In genomic region chr10:48751730-48752129, GRCh38 we compare ENCODE assay signal across 19 cellular contexts.
DNase-seq lines count a peak whose midpoint lies in the region; ATAC-seq, FAIRE-seq and TF ChIP-seq lines count a peak whose summit lies in the region.
"Had no signal": no experiment of that assay in that cellular context is flagged by ENCODE, and none has a peak within 500 bp of the region (broad histone marks: within the 10 kb centered on the region; RNA-seq: fewer than 3 reads in every experiment).

No MANE protein-coding gene starts in this region.

- H3K4me2 ChIP-seq in GM12878 (ENCODE audit: control insufficient read depth, insufficient read depth): no peak overlapping the region

- no peak for FAIRE-seq in GM12878 (lab: Jason Lieb, UNC)
- FAIRE-seq: GM12892, H1, HepG2, HTR-8/SVneo had no signal

- no TSS peak for BruUV-seq in GM12878 (replicated peaks; lab: Mats Ljungman, UMichigan)

- CTCF ChIA-PET in activated CD8-positive, alpha-beta memory T cell treated with anti-CD3 and anti-CD28 coated beads, Interleukin-2, amount 10 ng/mL, durations not matched to agents 7 days and 5 days (lab: Charles Lee): interaction anchor here (1.0 kb wide), 1 partner anchor 15 kb away, joined by 3 read pairs; no protein-coding TSS in a partner anchor
- CTCF ChIA-PET in GM12878 (lab: Yijun Ruan, JAX): interaction anchor here (1.3 to 1.6 kb wide), 4 partner anchors 13 to 96 kb away, joined by 3 to 5 read pairs (median 5); no protein-coding TSS in a partner anchor
- CTCF ChIA-PET in T-cell (lab: Charles Lee): no interaction called here

- POLR2A ChIA-PET in GM12878 (lab: Charles Lee) (interaction anchor here (0.6 kb wide), 1 partner anchor 1702 kb away, joined by 5 read pairs; no protein-coding TSS in a partner anchor), T-cell (lab: Charles Lee) (no interaction called here)

- H2AFZ ChIP-seq in GM12878 (ENCODE audit: control insufficient read depth, low read depth, low read length): no peak overlapping the region

- TF ChIP-seq RAD21 in GM12878 (IDR thresholded peaks at IDR 0.05; ENCODE audit: insufficient read depth, low read depth, low read length): no peak

- H3K27ac ChIP-seq in GM12878 (ENCODE audit: control insufficient read depth, insufficient read depth): no peak overlapping the region
- H3K27ac ChIP-seq in lung (ENCODE audit: low read depth in 1 of 2, low read length in 1 of 2): no peak overlapping the region

- ATAC-seq in activated CD8-positive, alpha-beta memory T cell treated with anti-CD3 and anti-CD28 coated beads, Interleukin-2, amount 10 ng/mL, durations not matched to agents 7 days and 5 days: no peak
- ATAC-seq in GM12878 (peak; percentile 14; the same call in 2 of the 3 replicates), lung (ENCODE audit: insufficient read depth, low FRiP score) (no peak), T-cell (replicated peaks in 1 of 4) (no peak)
- ATAC-seq in stimulated activated naive B cell treated with anti-CD40 and anti-IgM and Interleukin-4, amounts not matched to agents 10 μg/mL and 1 μg/mL and 100 μg/mL, for 72 hours (replicated peaks): no peak
- ATAC-seq: HepG2 had no signal

- H3K4me1 ChIP-seq in GM12878 (ENCODE audit: control insufficient read depth, insufficient read depth, low read length) (peaks cover 20% of the 10 kb centered on the region), lung (ENCODE audit: control insufficient read depth in 2 of 2, insufficient read depth in 2 of 2, low read length in 2 of 2) (peaks cover 0 to 3% of the 10 kb centered on the region in 2 donors)
- H3K4me1 ChIP-seq: HAP-1 had no signal

- H3K4me3 Mint-ChIP-seq in activated CD8-positive, alpha-beta memory T cell treated with anti-CD3 and anti-CD28 coated beads, Interleukin-2, amount 10 ng/mL, durations not matched to agents 7 days and 5 days: no peak overlapping the region
- no peak overlapping the region for H3K4me3 Mint-ChIP-seq in stimulated activated naive B cell treated with anti-CD40 and anti-IgM and Interleukin-4, amounts not matched to agents 10 μg/mL and 1 μg/mL and 100 μg/mL, for 72 hours
- no peak overlapping the region for H3K4me3 Mint-ChIP-seq in activated T-cell treated with anti-CD3 and anti-CD28 coated beads, Interleukin-2, amount 50 U/mL, for 24 hours
- H3K4me3 Mint-ChIP-seq in T-cell: no peak overlapping the region
- H3K4me3 Mint-ChIP-seq: CD4-positive, alpha-beta T cell had no signal

- peaks cover 12% of the 10 kb centered on the region for H3K27me3 Mint-ChIP-seq in activated CD8-positive, alpha-beta memory T cell treated with anti-CD3 and anti-CD28 coated beads, Interleukin-2, amount 10 ng/mL, durations not matched to agents 7 days and 5 days
- no peaks in the 10 kb centered on the region for H3K27me3 Mint-ChIP-seq in stimulated activated naive B cell treated with anti-CD40 and anti-IgM and Interleukin-4, amounts not matched to agents 10 μg/mL and 1 μg/mL and 100 μg/mL, for 72 hours
- H3K27me3 Mint-ChIP-seq in activated T-cell treated with anti-CD3 and anti-CD28 coated beads, Interleukin-2, amount 50 U/mL, for 24 hours: no peaks in the 10 kb centered on the region
- H3K27me3 Mint-ChIP-seq in T-cell: peaks cover 0 to 4% of the 10 kb centered on the region in 2 donors
- H3K27me3 Mint-ChIP-seq: CD4-positive, alpha-beta T cell had no signal

- H3K36me3 ChIP-seq in GM12878 (ENCODE audit: control insufficient read depth in 2 of 2, insufficient read depth in 2 of 2, low read length in 1 of 2) (peaks cover 9 to 42% of the 10 kb centered on the region in 2 experiments; a peak in 3 of 4 replicates), lung (ENCODE audit: control insufficient read depth in 2 of 2, insufficient read depth in 2 of 2, low read length in 2 of 2) (no peaks in the 10 kb centered on the region)
- H3K36me3 ChIP-seq: HAP-1 had no signal

- no peak for TF ChIP-seq POLR2A in GM12878 (IDR thresholded peaks at IDR 0.05; ENCODE audit: low read depth, low read length)

- no peaks in the 10 kb centered on the region for H4K20me1 ChIP-seq in GM12878 (ENCODE audit: control insufficient read depth, insufficient read depth)

- H3K9ac ChIP-seq in GM12878 (ENCODE audit: control insufficient read depth, insufficient read depth, low read length): no peak overlapping the region

- no peak for TF ChIP-seq EP300 in GM12878 (IDR thresholded peaks at IDR 0.05; ENCODE audit: borderline replicate concordance in 1 of 2, control insufficient read depth in 1 of 2, low read depth in 2 of 2, low read length in 2 of 2)

- H3K9me3 ChIP-seq in GM12878 (replicated peaks; ENCODE audit: control insufficient read depth, insufficient read depth, low read length): no peaks in the 10 kb centered on the region; the same call in 1 of the 3 replicates
- no peaks in the 10 kb centered on the region for H3K9me3 ChIP-seq in lung (ENCODE audit: control insufficient read depth in 2 of 2, insufficient read depth in 1 of 2, low read length in 1 of 2)
- H3K9me3 ChIP-seq: HAP-1 had no signal

- no peak for TF ChIP-seq CTCF in GM12878 (IDR thresholded peaks at IDR 0.05 in 2 of 3, conservative IDR thresholded peaks at IDR 0.05 in 1 of 3; ENCODE audit: control insufficient read depth in 2 of 3, extremely low read depth in 1 of 3, insufficient read depth in 1 of 3, low read depth in 3 of 3, low read length in 3 of 3)
- no peak for TF ChIP-seq CTCF in lung (IDR thresholded peaks at IDR 0.05; ENCODE audit: control extremely low read depth, extremely low read depth)

- WGBS in GM12878 (ENCODE audit: insufficient coverage, insufficient replicate concordance, low lambda C conversion rate, missing lambda C conversion rate): 83% methylated on average over 5 of the region's 5 CpGs
- WGBS in lung, 2 donors: 93 to 97% methylated on average over 5 of the region's 5 CpGs

- no peaks in the 10 kb centered on the region for H3K4me1 Mint-ChIP-seq in activated CD8-positive, alpha-beta memory T cell treated with anti-CD3 and anti-CD28 coated beads, Interleukin-2, amount 10 ng/mL, durations not matched to agents 7 days and 5 days
- H3K4me1 Mint-ChIP-seq in stimulated activated naive B cell treated with anti-CD40 and anti-IgM and Interleukin-4, amounts not matched to agents 10 μg/mL and 1 μg/mL and 100 μg/mL, for 72 hours: peaks cover 46 to 98% of the 10 kb centered on the region in 2 donors
- H3K4me1 Mint-ChIP-seq in activated T-cell treated with anti-CD3 and anti-CD28 coated beads, Interleukin-2, amount 50 U/mL, for 24 hours (ENCODE audit: low read depth): no peaks in the 10 kb centered on the region
- H3K4me1 Mint-ChIP-seq in T-cell: no peaks in the 10 kb centered on the region

- intact Hi-C loops in GM12878 (cut with micrococcal nuclease; ENCODE audit: unreplicated experiment): no loop called here

- H3K27ac Mint-ChIP-seq in activated CD8-positive, alpha-beta memory T cell treated with anti-CD3 and anti-CD28 coated beads, Interleukin-2, amount 10 ng/mL, durations not matched to agents 7 days and 5 days: no peak overlapping the region
- peak overlapping the region; percentile 94 for H3K27ac Mint-ChIP-seq in stimulated activated naive B cell treated with anti-CD40 and anti-IgM and Interleukin-4, amounts not matched to agents 10 μg/mL and 1 μg/mL and 100 μg/mL, for 72 hours
- no peak overlapping the region for H3K27ac Mint-ChIP-seq in activated T-cell treated with anti-CD3 and anti-CD28 coated beads, Interleukin-2, amount 50 U/mL, for 24 hours
- no peak overlapping the region for H3K27ac Mint-ChIP-seq in T-cell
- H3K27ac Mint-ChIP-seq: CD4-positive, alpha-beta T cell had no signal

- no peak overlapping the region for H3K4me3 ChIP-seq in GM12878
- no peak overlapping the region for H3K4me3 ChIP-seq in lung
- H3K4me3 ChIP-seq: HAP-1 had no signal

- peak; percentile 9 for DNase-seq in activated CD8-positive, alpha-beta memory T cell treated with anti-CD3 and anti-CD28 coated beads, Interleukin-2, amount 10 ng/mL, durations not matched to agents 7 days and 5 days
- DNase-seq in activated CD8-positive, alpha-beta memory T cell treated with anti-CD3 and anti-CD28 coated beads, Interleukin-2, amount 50 U/mL, for 48 hours: no peak
- DNase-seq in GM12878 (ENCODE audit: low read depth, low spot score): no peak
- peak; percentile 4 for DNase-seq in lung (ENCODE audit: low spot score)
- DNase-seq in stimulated activated naive B cell treated with anti-CD40 and anti-IgM and Interleukin-4, amounts not matched to agents 10 μg/mL and 1 μg/mL and 100 μg/mL, for 72 hours: no peak
- DNase-seq in NCI-H1436 treated with DMSO at 0.1 percent for 48 hours (lab: John Stamatoyannopoulos, UW): no peak
- DNase-seq in activated T-cell treated with anti-CD3 and anti-CD28 coated beads, Interleukin-2, amount 50 U/mL, for 24 hours: no peak
- no peak for DNase-seq in T-cell
- DNase-seq: 8988T; C1 segment of cervical spinal cord; Calu3; CD4-positive, alpha-beta T cell; DMS 273 treated with DMSO at 0.1 percent for 48 hours; DMS79 had no signal

- H3K9me3 Mint-ChIP-seq in activated CD8-positive, alpha-beta memory T cell treated with anti-CD3 and anti-CD28 coated beads, Interleukin-2, amount 10 ng/mL, durations not matched to agents 7 days and 5 days (ENCODE audit: low read depth): no peaks in the 10 kb centered on the region
- H3K9me3 Mint-ChIP-seq in stimulated activated naive B cell treated with anti-CD40 and anti-IgM and Interleukin-4, amounts not matched to agents 10 μg/mL and 1 μg/mL and 100 μg/mL, for 72 hours: peaks cover 8% of the 10 kb centered on the region in 2 donors
- H3K9me3 Mint-ChIP-seq in activated T-cell treated with anti-CD3 and anti-CD28 coated beads, Interleukin-2, amount 50 U/mL, for 24 hours: peaks cover 6% of the 10 kb centered on the region
- H3K9me3 Mint-ChIP-seq in T-cell: peaks cover 0 to 8% (median 8%) of the 10 kb centered on the region in 3 donors

- H3K36me3 Mint-ChIP-seq in activated CD8-positive, alpha-beta memory T cell treated with anti-CD3 and anti-CD28 coated beads, Interleukin-2, amount 10 ng/mL, durations not matched to agents 7 days and 5 days: no peaks in the 10 kb centered on the region
- peaks cover 63 to 80% of the 10 kb centered on the region in 2 donors for H3K36me3 Mint-ChIP-seq in stimulated activated naive B cell treated with anti-CD40 and anti-IgM and Interleukin-4, amounts not matched to agents 10 μg/mL and 1 μg/mL and 100 μg/mL, for 72 hours
- H3K36me3 Mint-ChIP-seq in activated T-cell treated with anti-CD3 and anti-CD28 coated beads, Interleukin-2, amount 50 U/mL, for 24 hours (ENCODE audit: low read depth): no peaks in the 10 kb centered on the region
- H3K36me3 Mint-ChIP-seq in T-cell: no peaks in the 10 kb centered on the region

- RAD21 ChIA-PET in GM12878 (lab: Charles Lee; ENCODE audit: unreplicated experiment): no interaction called here

- H3K79me2 ChIP-seq in GM12878 (ENCODE audit: control insufficient read depth, insufficient read depth, low read length): peaks cover 16% of the 10 kb centered on the region

- SMC1A ChIA-PET in GM12878 (lab: Charles Lee; ENCODE audit: uncharacterized antibody, unreplicated experiment): no interaction called here

- in situ Hi-C loops in GM12878 (cut with MboI): loop anchor here (25.0 kb wide), 1 partner anchor 111 kb away; no protein-coding TSS in a partner anchor

- H3K27me3 ChIP-seq in GM12878 (replicated peaks in 1 of 2; ENCODE audit: control insufficient read depth in 2 of 2, insufficient read depth in 2 of 2, low read length in 1 of 2): no peaks in the 10 kb centered on the region
- H3K27me3 ChIP-seq in lung (ENCODE audit: control insufficient read depth, insufficient read depth): no peaks in the 10 kb centered on the region

TF ChIP-seq in GM12878, 131 proteins besides CTCF, POLR2A, EP300 and RAD21 (continues in another document):
- TF ChIP-seq NR2C2 (IDR thresholded peaks at IDR 0.05; ENCODE audit: borderline replicate concordance, control insufficient read depth, insufficient read length, low read depth): no peak

Comparison
In these comparisons a context has a peak if more than half of its experiments do, and no peak if none do; other contexts are left out.
1. DNase-seq: peak in activated CD8-positive, alpha-beta memory T cell treated with anti-CD3 and anti-CD28 coated beads, Interleukin-2, amount 10 ng/mL, durations not matched to agents 7 days and 5 days (single experiment) and lung (single experiment); none in activated CD8-positive, alpha-beta memory T cell treated with anti-CD3 and anti-CD28 coated beads, Interleukin-2, amount 50 U/mL, for 48 hours (single experiment), GM12878 (single experiment), stimulated activated naive B cell treated with anti-CD40 and anti-IgM and Interleukin-4, amounts not matched to agents 10 μg/mL and 1 μg/mL and 100 μg/mL, for 72 hours (single experiment), NCI-H1436 treated with DMSO at 0.1 percent for 48 hours (single experiment), activated T-cell treated with anti-CD3 and anti-CD28 coated beads, Interleukin-2, amount 50 U/mL, for 24 hours (single experiment) and T-cell (0 of 34).
2. CTCF ChIA-PET loops: an anchor here in activated CD8-positive, alpha-beta memory T cell treated with anti-CD3 and anti-CD28 coated beads, Interleukin-2, amount 10 ng/mL, durations not matched to agents 7 days and 5 days (1.0 kb wide) and GM12878 (1.3 to 1.6 kb wide); none called in T-cell.